ENCODE assay signal across 24 cellular contexts in the genomic region with DNA sequence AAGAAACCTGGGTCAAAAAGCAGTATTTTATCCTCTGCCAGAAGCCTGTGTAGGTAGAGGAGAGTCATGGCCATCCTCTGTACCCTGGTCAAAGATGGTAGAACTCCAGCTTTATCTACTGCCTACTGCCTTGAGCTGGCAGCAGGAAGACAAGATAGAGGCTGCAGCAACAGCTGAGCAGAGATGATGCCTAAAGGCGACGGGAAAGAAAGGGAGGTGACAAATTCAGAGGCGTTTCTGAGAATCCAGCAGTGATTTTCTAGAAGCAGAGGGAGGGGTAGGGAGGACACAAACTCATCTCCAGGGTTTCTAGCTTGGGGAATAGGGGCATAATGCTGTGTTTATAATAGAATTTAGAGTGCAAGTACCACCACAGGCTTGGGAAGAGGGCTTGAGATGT. TPM values are rescaled to one million over a fixed set of nuclear protein-coding genes. Genes with fewer than 3 reads are reported as not detected.
"Had no signal": no experiment of that assay in that cellular context is flagged by ENCODE, and none has a peak within 500 bp of the region (broad histone marks: within the 10 kb centered on the region; RNA-seq: fewer than 3 reads in every experiment).

No MANE protein-coding gene starts in this region.

- H3K9me3 Mint-ChIP-seq: activated B cell treated with CpG ODN at 0.5 μM for 24 hours; activated CD4-positive, alpha-beta memory T cell treated with anti-CD3 and anti-CD28 coated beads for 36 hours; naive thymus-derived CD4-positive, alpha-beta T cell had no signal

- H3K4me3 Mint-ChIP-seq: activated B cell treated with CpG ODN at 0.5 μM for 24 hours; activated CD4-positive, alpha-beta memory T cell treated with anti-CD3 and anti-CD28 coated beads for 36 hours; naive thymus-derived CD4-positive, alpha-beta T cell had no signal

- ATAC-seq: esophagus mucosa; lower lobe of right lung; naive thymus-derived CD4-positive, alpha-beta T cell had no signal

- H3K27ac Mint-ChIP-seq: activated B cell treated with CpG ODN at 0.5 μM for 24 hours; activated CD4-positive, alpha-beta memory T cell treated with anti-CD3 and anti-CD28 coated beads for 36 hours had no signal

- FAIRE-seq: kidney, TTC549 had no signal

- H3K27me3 Mint-ChIP-seq: activated CD4-positive, alpha-beta memory T cell treated with anti-CD3 and anti-CD28 coated beads for 36 hours; naive thymus-derived CD4-positive, alpha-beta T cell had no signal

- DNase-seq: activated B cell treated with CpG ODN at 0.5 μM for 24 hours; activated CD4-positive, alpha-beta memory T cell treated with anti-CD3 and anti-CD28 coated beads for 36 hours; activated CD4-positive, alpha-beta T cell treated with anti-CD3 and anti-CD28 coated beads for 4 hours; activated effector memory CD4-positive, alpha-beta T cell treated with anti-CD3 and anti-CD28 coated beads, Interleukin-2, amount 50 U/mL, for 16 hours; activated naive CD4-positive, alpha-beta T cell treated with anti-CD3 and anti-CD28 coated beads, Interleukin-2, amount 50 U/mL, for 16 hours; cortex of kidney; effector CD8-positive, alpha-beta T cell; foreskin melanocyte; kidney; lower lobe of right lung; mesendoderm; naive thymus-derived CD4-positive, alpha-beta T cell; sigmoid colon; SK-N-SH; stimulated activated CD4-positive, alpha-beta T cell treated with anti-CD3 and anti-CD28 coated beads, Interleukin-15, amount 100 ng/mL, for 24 hours; stimulated activated CD4-positive, alpha-beta T cell treated with anti-CD3 and anti-CD28 coated beads, Interleukin-2, amount 100 ng/mL, for 48 hours; stimulated activated naive CD4-positive, alpha-beta T cell treated with Interleukin-2 at 50 U/mL for 16 hours; upper lobe of left lung had no signal

- H3K27ac ChIP-seq: lower lobe of right lung, sigmoid colon, upper lobe of left lung had no signal

RNA-seq across cellular contexts. Expression of a gene that starts 15.5 kb away (rescaled TPM):
- total RNA-seq: activated B cell treated with CpG ODN at 0.5 μM for 24 hours; activated CD4-positive, alpha-beta memory T cell treated with anti-CD3 and anti-CD28 coated beads for 36 hours; esophagus mucosa; renal cortical epithelial cell had no signal

RNA-seq across cellular contexts. Expression of a gene that starts 23.2 kb away (rescaled TPM):
- total RNA-seq: activated CD4-positive, alpha-beta memory T cell treated with anti-CD3 and anti-CD28 coated beads for 36 hours; cerebellum; esophagus mucosa; kidney; osteoblast; renal cortical epithelial cell; smooth muscle cell had no signal
